In genomic region chr14:32134448-32135070, GRCh38 we compare ENCODE assay signal across 14 cellular contexts. TPM values are rescaled to one million over a fixed set of nuclear protein-coding genes. Genes with fewer than 3 reads are reported as not detected.
DNase-seq lines count a peak whose midpoint lies in the region; ATAC-seq, FAIRE-seq and TF ChIP-seq lines count a peak whose summit lies in the region.
"Had no signal": no experiment of that assay in that cellular context is flagged by ENCODE, and none has a peak within 500 bp of the region (broad histone marks: within the 10 kb centered on the region; RNA-seq: fewer than 3 reads in every experiment).

No MANE protein-coding gene starts in this region.

- no peak for TF ChIP-seq POLR2A in A549 (IDR thresholded peaks at IDR 0.05; ENCODE audit: low read length)

- peaks cover 69% of the 10 kb centered on the region for H3K36me3 Mint-ChIP-seq in Caco-2 (ENCODE audit: insufficient read depth, unreplicated experiment)

- H3K27me3 ChIP-seq in Panc1 (ENCODE audit: control insufficient read depth, insufficient read depth, low read length) (no peaks in the 10 kb centered on the region), Caco-2 (replicated peaks; ENCODE audit: control insufficient read depth, insufficient read depth, low read length) (no peaks in the 10 kb centered on the region)
- H3K27me3 ChIP-seq: BE2C had no signal

- peak overlapping the region; percentile 53 to 61; a peak in 4 of 6 replicates for H3K27ac ChIP-seq in A549
- H3K27ac ChIP-seq in HEK293 (ENCODE audit: extremely low read depth, low read depth, low read length) = peak overlapping the region; percentile 35
- H3K27ac ChIP-seq in Panc1 (ENCODE audit: low read length) = no peak overlapping the region
- H3K27ac ChIP-seq: psoas muscle had no signal

- FAIRE-seq in A549 (lab: Jason Lieb, UNC) = no peak

- CTCF ChIA-PET in A549 (lab: Yijun Ruan, JAX) = interaction anchor here (1.1 to 1.4 kb wide), 2 partner anchors 68 to 426 kb away, joined by 3 read pairs; partner anchors contain the start of gene RNU6-8
- CTCF ChIA-PET in HEK293 (lab: Yijun Ruan, JAX) = no interaction called here
- CTCF ChIA-PET in Panc1 (lab: Charles Lee) = no interaction called here
- CTCF ChIA-PET in Caco-2 (lab: Charles Lee) = no interaction called here

- H3K4me3 Mint-ChIP-seq in Caco-2 (ENCODE audit: unreplicated experiment) = no peak overlapping the region
- H3K4me3 Mint-ChIP-seq: stimulated activated naive CD8-positive, alpha-beta T cell treated with anti-CD3 and anti-CD28 coated beads, Interleukin-15, Interleukin-2, amounts not matched to agents 100 ng/mL and 50 ng/mL, for 24 hours; WTC11 had no signal

- H3K4me2 ChIP-seq in A549 = peak overlapping the region; percentile 62

- H3K27ac Mint-ChIP-seq in Caco-2 (ENCODE audit: unreplicated experiment) = no peak overlapping the region
- H3K27ac Mint-ChIP-seq: stimulated activated naive CD8-positive, alpha-beta T cell treated with anti-CD3 and anti-CD28 coated beads, Interleukin-15, Interleukin-2, amounts not matched to agents 100 ng/mL and 50 ng/mL, for 24 hours; WTC11 had no signal

- H3K4me3 ChIP-seq in A549 = no peak overlapping the region
- no peak overlapping the region for H3K4me3 ChIP-seq in HEK293 (ENCODE audit: low read depth, low read length)
- no peak overlapping the region for H3K4me3 ChIP-seq in Panc1 (ENCODE audit: low read depth in 2 of 2, low read length in 2 of 2)
- no peak overlapping the region for H3K4me3 ChIP-seq in fibroblast of villous mesenchyme (ENCODE audit: low read depth, low read length)
- no peak overlapping the region for H3K4me3 ChIP-seq in Caco-2 (ENCODE audit: low read depth, low read length)
- H3K4me3 ChIP-seq: psoas muscle had no signal

- BruUV-seq in Panc1 (replicated peaks; lab: Mats Ljungman, UMichigan) (no TSS peak), Caco-2 (replicated peaks; lab: Mats Ljungman, UMichigan) (no TSS peak)

- H3K4me1 ChIP-seq in A549 = peaks cover 31% of the 10 kb centered on the region
- peaks cover 12% of the 10 kb centered on the region for H3K4me1 ChIP-seq in HEK293 (ENCODE audit: control insufficient read depth, insufficient read depth, low read length)
- H3K4me1 ChIP-seq in Panc1 (ENCODE audit: control insufficient read depth, insufficient read depth, low read length) = no peaks in the 10 kb centered on the region
- no peaks in the 10 kb centered on the region for H3K4me1 ChIP-seq in Caco-2
- H3K4me1 ChIP-seq: BE2C, psoas muscle had no signal

- 20% methylated on average over 3 of the region's 3 CpGs for WGBS in A549 (ENCODE audit: missing lambda C conversion rate)

- in situ Hi-C loops in Panc1 (cut with HindIII; ENCODE audit: low pct_unique_long_range_greater_than_20kb, low sequenced_read_pairs) = no loop called here

- POLR2A ChIA-PET in A549 (lab: Yijun Ruan, JAX) (no interaction called here), HEK293 (lab: Yijun Ruan, JAX) (interaction anchor here (0.9 kb wide), 1 partner anchor 58 kb away, joined by 6 read pairs; the partner anchor contains the start of gene ARHGAP5), Panc1 (lab: Charles Lee) (no interaction called here), Caco-2 (lab: Charles Lee) (no interaction called here)

- peaks cover 10% of the 10 kb centered on the region for H3K4me1 Mint-ChIP-seq in Caco-2 (ENCODE audit: low read depth, unreplicated experiment)

- intact Hi-C loops in Panc1 (cut with micrococcal nuclease; ENCODE audit: unreplicated experiment) = no loop called here
- intact Hi-C loops in left cardiac atrium (cut with DNase I) = no loop called here
- intact Hi-C loops in Caco-2 (cut with micrococcal nuclease; ENCODE audit: unreplicated experiment) = no loop called here

- no peak for TF ChIP-seq CTCF in A549 (IDR thresholded peaks at IDR 0.05)
- TF ChIP-seq CTCF in HEK293 (tag by site-specific recombination; IDR thresholded peaks at IDR 0.05) = no peak
- TF ChIP-seq CTCF in Panc1 (IDR thresholded peaks at IDR 0.05) = no peak
- TF ChIP-seq CTCF in fibroblast of villous mesenchyme (IDR thresholded peaks at IDR 0.05; ENCODE audit: insufficient read depth, low read depth, low read length) = no peak
- TF ChIP-seq CTCF in Caco-2 (IDR thresholded peaks at IDR 0.05; ENCODE audit: insufficient read depth in 1 of 2, low read depth in 1 of 2, low read length in 1 of 2, severe bottlenecking in 1 of 2, unreplicated experiment in 1 of 2) = no peak

- no peaks in the 10 kb centered on the region for H3K9me3 Mint-ChIP-seq in Caco-2 (ENCODE audit: unreplicated experiment)

- ATAC-seq in A549 (peak; percentile 47 to 92), Panc1 (peak; percentile 38; the same call in 1 of the 2 replicates), left cardiac atrium (no peak)
- ATAC-seq: psoas muscle, WTC11 had no signal

- peak; percentile 18 to 77 for DNase-seq in A549 (ENCODE audit: low read depth in 1 of 2, low spot score in 1 of 2)
- DNase-seq in Panc1 (ENCODE audit: low read depth, low spot score) = no peak
- DNase-seq in fibroblast of villous mesenchyme (ENCODE audit: low read depth) = peak; percentile 72
- no peak for DNase-seq in CD1c-positive myeloid dendritic cell (ENCODE audit: extremely low spot score)
- no peak for DNase-seq in left cardiac atrium
- no peak for DNase-seq in Caco-2
- no peak for DNase-seq in central memory CD4-positive, alpha-beta T cell
- DNase-seq: BE2C, Karpas-422, NCI-H510A, psoas muscle had no signal

- H3K36me3 ChIP-seq in HEK293 (ENCODE audit: control insufficient read depth in 2 of 2, insufficient read depth in 1 of 2, low read length in 2 of 2) (peaks cover 4 to 5% of the 10 kb centered on the region in 2 experiments; a peak in 2 of 3 replicates), Panc1 (ENCODE audit: control insufficient read depth, insufficient read depth, low read length) (no peaks in the 10 kb centered on the region), Caco-2 (ENCODE audit: control insufficient read depth, insufficient read depth, low read length) (no peaks in the 10 kb centered on the region)

- no peak for TF ChIP-seq RAD21 in A549 (conservative IDR thresholded peaks at IDR 0.05 in 1 of 2, IDR thresholded peaks at IDR 0.05 in 1 of 2)

- no peaks in the 10 kb centered on the region for H3K27me3 Mint-ChIP-seq in Caco-2 (ENCODE audit: insufficient read depth, unreplicated experiment)
- H3K27me3 Mint-ChIP-seq: stimulated activated naive CD8-positive, alpha-beta T cell treated with anti-CD3 and anti-CD28 coated beads, Interleukin-15, Interleukin-2, amounts not matched to agents 100 ng/mL and 50 ng/mL, for 24 hours had no signal

- TF ChIP-seq EP300 in A549 (IDR thresholded peaks at IDR 0.05) = 0 out of 5 replicates have a peak, but pooled peaks have one; percentile 21 to 32

- H3K9me3 ChIP-seq in A549 (peaks cover 28% of the 10 kb centered on the region), HEK293 (ENCODE audit: control insufficient read depth, insufficient read depth, low read depth, low read length) (no peaks in the 10 kb centered on the region; the same call in 1 of the 2 replicates), Panc1 (ENCODE audit: control insufficient read depth, insufficient read depth, low read depth, low read length) (peaks cover 4% of the 10 kb centered on the region; the same call in 1 of the 2 replicates), Caco-2 (peaks cover 12% of the 10 kb centered on the region)
- H3K9me3 ChIP-seq: BE2C had no signal

TF ChIP-seq in A549, 52 proteins besides CTCF, POLR2A, EP300 and RAD21 (continues in another document):
- no peak for TF ChIP-seq RFX5 (IDR thresholded peaks at IDR 0.05)
- TF ChIP-seq ESRRA (IDR thresholded peaks at IDR 0.05; ENCODE audit: borderline replicate concordance, low read length) = no peak
- no peak for TF ChIP-seq ZSCAN20 (CRISPR knock-in tag; IDR thresholded peaks at IDR 0.05)
- TF ChIP-seq EHMT2 (IDR thresholded peaks at IDR 0.05; ENCODE audit: low read depth) = no peak
- no peak for TF ChIP-seq HDAC2 (IDR thresholded peaks at IDR 0.05)
- TF ChIP-seq GATA3 (IDR thresholded peaks at IDR 0.05; ENCODE audit: borderline replicate concordance) = peak; percentile 99
- TF ChIP-seq HOXB5 (CRISPR knock-in tag; IDR thresholded peaks at IDR 0.05) = peak; percentile 41; the same call in 1 of the 2 replicates
- TF ChIP-seq, protein P1, sequence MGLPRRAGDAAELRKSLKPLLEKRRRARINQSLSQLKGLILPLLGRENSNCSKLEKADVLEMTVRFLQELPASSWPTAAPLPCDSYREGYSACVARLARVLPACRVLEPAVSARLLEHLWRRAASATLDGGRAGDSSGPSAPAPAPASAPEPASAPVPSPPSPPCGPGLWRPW (IDR thresholded peaks at IDR 0.05) = no peak
- no peak for TF ChIP-seq TP53 (CRISPR knock-in tag; IDR thresholded peaks at IDR 0.05)
- no peak for TF ChIP-seq HEYL (CRISPR knock-in tag; IDR thresholded peaks at IDR 0.05)
- TF ChIP-seq CEBPB (IDR thresholded peaks at IDR 0.05) = peak in 1 of 2 experiments; percentile 68; a peak in 2 of 4 replicates
- TF ChIP-seq FOSB (CRISPR knock-in tag; IDR thresholded peaks at IDR 0.05) = no peak

TF ChIP-seq in HEK293, 187 proteins besides CTCF, POLR2A, EP300 and RAD21 (continues in another document):
- TF ChIP-seq ZNF157 (tag by site-specific recombination; IDR thresholded peaks at IDR 0.05) = no peak
- TF ChIP-seq ZNF16 (tag by site-specific recombination; IDR thresholded peaks at IDR 0.05; ENCODE audit: low read depth) = no peak
- TF ChIP-seq PRDM1 (tag by site-specific recombination; IDR thresholded peaks at IDR 0.05) = no peak
- no peak for TF ChIP-seq KLF1 (tag by site-specific recombination; IDR thresholded peaks at IDR 0.05)
- TF ChIP-seq ZNF18 (tag by site-specific recombination; IDR thresholded peaks at IDR 0.05) = peak; percentile 92
- TF ChIP-seq TRIM28 (IDR thresholded peaks at IDR 0.05; ENCODE audit: borderline replicate concordance, low read length) = peak; percentile 69; the same call in 1 of the 2 replicates

RNA-seq across cellular contexts. Expression of gene ARHGAP5, which starts 57.5 kb away (rescaled TPM):
- 57.3 and 66.1 TPM in 2 replicates for polyA plus RNA-seq in A549 (2011; rRNA removed)
- polyA plus RNA-seq in A549 (2012; cell fraction: cytosol; rRNA removed) = 5.1 and 5.8 TPM in 2 replicates
- polyA plus RNA-seq in A549 (2012; cell fraction: nucleus; rRNA removed) = 4.5 and 9.6 TPM in 2 replicates
- 32.5 to 33.6 TPM (median 33.0 TPM) in 3 replicates for polyA plus RNA-seq in A549 (2017; fragmentation: RNase III; extraction: RNeasy Plus Mini Kit Qiagen cat#74134 plus additional on column Dnase treatment)
- polyA minus RNA-seq in A549 (2011; rRNA and poly(A)+ RNA removed) = 44.1 and 51.3 TPM in 2 replicates
- 63.0 TPM for total RNA-seq in Panc1 (2021; ENCODE audit: unreplicated experiment)
- polyA plus RNA-seq in Panc1 (2012; ENCODE audit: insufficient read length) = 11.1 TPM
- 89.9 and 166 TPM in 2 replicates for total RNA-seq in fibroblast of villous mesenchyme
- 100 to 1,000 TPM; 168 to 181 TPM for total RNA-seq in left cardiac atrium
- 146 and 165 TPM in 2 replicates for total RNA-seq in Caco-2 (2022)

Comparison
In these comparisons a context has a peak if more than half of its experiments do, and no peak if none do; other contexts are left out.
1. ATAC-seq: peak in A549 (2 of 2) and Panc1 (single experiment); none in left cardiac atrium (0 of 2).
2. DNase-seq: peak in A549 (2 of 2) and fibroblast of villous mesenchyme (single experiment); none in Panc1 (single experiment), CD1c-positive myeloid dendritic cell (single experiment), left cardiac atrium (single experiment), Caco-2 (0 of 2) and central memory CD4-positive, alpha-beta T cell (single experiment).